In the genomic region with DNA sequence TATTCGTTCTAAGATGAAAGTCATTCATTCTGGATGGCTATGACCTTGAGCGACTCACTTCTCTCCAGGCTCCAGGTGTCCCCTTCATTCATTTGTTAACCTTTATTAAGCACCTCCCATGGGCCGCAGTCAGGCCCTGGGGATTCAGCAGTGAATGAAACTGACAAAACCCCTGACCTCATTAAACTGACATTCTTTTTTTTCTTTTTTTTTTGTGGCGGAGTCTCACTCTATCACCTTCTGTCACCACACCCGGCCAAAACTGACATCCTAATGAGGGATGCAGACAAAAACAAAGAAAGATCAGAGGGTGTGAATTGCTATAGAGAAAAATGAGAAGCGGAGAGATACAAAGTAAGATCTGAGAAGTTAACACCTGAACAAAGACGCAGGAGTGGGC, we compare ENCODE assay signal across 6 cellular contexts.
"Had no signal": no experiment of that assay in that cellular context is flagged by ENCODE, and none has a peak within 500 bp of the region (broad histone marks: within the 10 kb centered on the region; RNA-seq: fewer than 3 reads in every experiment).

No MANE protein-coding gene starts in this region.

- H3K36me3 ChIP-seq: spleen, upper lobe of right lung had no signal

- H3K27me3 ChIP-seq: spleen, upper lobe of right lung had no signal

- H3K27ac ChIP-seq: psoas muscle, upper lobe of right lung had no signal

- H3K9me3 Mint-ChIP-seq: activated naive CD4-positive, alpha-beta T cell treated with anti-CD3 and anti-CD28 coated beads, Interleukin-2, amount 50 U/mL, for 24 hours; brain; nephron had no signal

- H3K4me3 ChIP-seq: psoas muscle, upper lobe of right lung had no signal

- H3K36me3 Mint-ChIP-seq: activated naive CD4-positive, alpha-beta T cell treated with anti-CD3 and anti-CD28 coated beads, Interleukin-2, amount 50 U/mL, for 24 hours; brain had no signal

- H3K4me3 Mint-ChIP-seq: activated naive CD4-positive, alpha-beta T cell treated with anti-CD3 and anti-CD28 coated beads, Interleukin-2, amount 50 U/mL, for 24 hours; brain; nephron had no signal

- H3K27ac Mint-ChIP-seq: nephron had no signal

- H3K4me1 Mint-ChIP-seq: brain, nephron had no signal

- H3K4me1 ChIP-seq: psoas muscle had no signal

- H3K27me3 Mint-ChIP-seq: activated naive CD4-positive, alpha-beta T cell treated with anti-CD3 and anti-CD28 coated beads, Interleukin-2, amount 50 U/mL, for 24 hours; brain had no signal

- H3K9me3 ChIP-seq: psoas muscle, spleen, upper lobe of right lung had no signal
